1 cellular context compared by ENCODE assay signal in the genomic region with DNA sequence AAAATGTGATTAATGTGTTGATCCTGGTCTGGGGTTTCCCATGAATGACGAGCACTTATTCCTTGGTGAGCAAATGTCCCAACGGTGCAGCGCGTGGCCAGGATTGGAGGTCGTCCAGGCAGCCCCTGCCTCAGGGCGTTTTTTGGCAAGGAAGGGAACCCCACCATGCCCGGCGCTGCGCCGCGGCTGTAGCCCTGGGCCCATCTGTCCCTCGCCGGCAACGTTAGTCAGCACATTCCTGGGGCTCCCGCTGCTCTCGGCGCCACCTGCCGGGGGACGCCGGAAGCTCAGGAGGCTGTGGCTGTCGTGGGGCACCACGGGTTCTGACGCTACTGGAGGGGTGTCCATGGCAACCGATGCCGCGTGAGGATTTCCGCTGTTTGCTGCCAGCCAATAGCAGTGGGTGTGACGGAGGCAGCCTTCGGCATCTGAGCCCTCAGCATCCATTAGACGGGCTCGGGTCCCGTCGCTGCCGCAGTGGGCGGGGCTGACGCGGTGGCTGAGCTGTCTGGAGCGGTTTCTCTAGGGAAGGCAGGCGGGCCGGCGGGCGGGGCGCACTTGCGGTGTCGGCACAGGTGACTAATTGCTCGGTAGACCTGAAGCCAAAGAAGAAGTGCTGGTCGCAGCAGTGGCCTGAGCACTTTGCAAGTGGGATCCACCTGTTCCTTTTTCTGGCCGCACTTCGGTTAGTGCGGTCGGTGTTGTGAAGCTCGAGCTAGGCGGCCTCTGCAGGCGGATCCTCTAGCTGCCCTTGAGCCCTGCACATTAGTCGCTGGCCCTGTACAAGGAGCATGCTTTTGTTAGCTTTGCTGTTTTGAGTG.
TF ChIP-seq lines count a peak whose summit lies in the region.

No MANE protein-coding gene starts in this region.

TF ChIP-seq in K562, 482 proteins besides CTCF, POLR2A, EP300 and RAD21 (continued from another document and continues in another):
- TF ChIP-seq, protein P1, sequence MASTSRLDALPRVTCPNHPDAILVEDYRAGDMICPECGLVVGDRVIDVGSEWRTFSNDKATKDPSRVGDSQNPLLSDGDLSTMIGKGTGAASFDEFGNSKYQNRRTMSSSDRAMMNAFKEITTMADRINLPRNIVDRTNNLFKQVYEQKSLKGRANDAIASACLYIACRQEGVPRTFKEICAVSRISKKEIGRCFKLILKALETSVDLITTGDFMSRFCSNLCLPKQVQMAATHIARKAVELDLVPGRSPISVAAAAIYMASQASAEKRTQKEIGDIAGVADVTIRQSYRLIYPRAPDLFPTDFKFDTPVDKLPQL (IDR thresholded peaks at IDR 0.05; ENCODE audit: extremely low read depth, insufficient read length) = no peak
- TF ChIP-seq, protein P2, sequence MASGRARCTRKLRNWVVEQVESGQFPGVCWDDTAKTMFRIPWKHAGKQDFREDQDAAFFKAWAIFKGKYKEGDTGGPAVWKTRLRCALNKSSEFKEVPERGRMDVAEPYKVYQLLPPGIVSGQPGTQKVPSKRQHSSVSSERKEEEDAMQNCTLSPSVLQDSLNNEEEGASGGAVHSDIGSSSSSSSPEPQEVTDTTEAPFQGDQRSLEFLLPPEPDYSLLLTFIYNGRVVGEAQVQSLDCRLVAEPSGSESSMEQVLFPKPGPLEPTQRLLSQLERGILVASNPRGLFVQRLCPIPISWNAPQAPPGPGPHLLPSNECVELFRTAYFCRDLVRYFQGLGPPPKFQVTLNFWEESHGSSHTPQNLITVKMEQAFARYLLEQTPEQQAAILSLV (tag; IDR thresholded peaks at IDR 0.05) = no peak
- TF ChIP-seq MBD2 (IDR thresholded peaks at IDR 0.05; ENCODE audit: borderline replicate concordance, low read depth) (peak; percentile 40; the same call in 1 of the 2 replicates), C11orf30 (IDR thresholded peaks at IDR 0.05; ENCODE audit: low read depth) (peak; percentile 95), SETDB1 (IDR thresholded peaks at IDR 0.05; ENCODE audit: low read length) (peak; percentile 68), DDX20 (tag; IDR thresholded peaks at IDR 0.05; ENCODE audit: low read depth) (no peak), NFYB (IDR thresholded peaks at IDR 0.05; ENCODE audit: extremely low read depth, insufficient read length) (peak; percentile 71), MEIS2 (IDR thresholded peaks at IDR 0.05; ENCODE audit: partially characterized antibody) (peak; percentile 42), SMC3 (conservative IDR thresholded peaks at IDR 0.05; ENCODE audit: insufficient read depth, low read depth, low read length) (peak; percentile 84), SRSF3 (IDR thresholded peaks at IDR 0.05; ENCODE audit: insufficient read depth, low read length) (no peak), SMARCC2 (IDR thresholded peaks at IDR 0.05; ENCODE audit: low read depth) (0 out of 2 replicates have a peak, but pooled peaks have one; percentile 42), CTBP1 (IDR thresholded peaks at IDR 0.05; ENCODE audit: borderline replicate concordance) (peak; percentile 100), HNRNPL (IDR thresholded peaks at IDR 0.05; ENCODE audit: low read depth, low read length) (0 out of 2 replicates have a peak, but pooled peaks have one; percentile 44), KDM1A (IDR thresholded peaks at IDR 0.05) (peak; percentile 87 to 95), ZFP1 (CRISPR knock-in tag; IDR thresholded peaks at IDR 0.05) (no peak), POLR3A (IDR thresholded peaks at IDR 0.05; ENCODE audit: borderline replicate concordance, extremely low read depth, insufficient read depth, insufficient read length) (no peak), PHF21A (IDR thresholded peaks at IDR 0.05; ENCODE audit: borderline replicate concordance, low read depth) (peak; percentile 11; the same call in 1 of the 2 replicates), TARDBP (IDR thresholded peaks at IDR 0.05) (peak; percentile 95), SIN3A (IDR thresholded peaks at IDR 0.05; ENCODE audit: borderline replicate concordance in 2 of 2, control insufficient read depth in 1 of 2, low read depth in 2 of 2, low read length in 2 of 2) (peak; percentile 75 to 80; a peak in 2 of 4 replicates), TAF1 (IDR thresholded peaks at IDR 0.05; ENCODE audit: control insufficient read depth, extremely low read depth, insufficient read depth, low read length, severe bottlenecking) (peak; percentile 45), PHB2 (IDR thresholded peaks at IDR 0.05; ENCODE audit: low read depth) (no peak), HDAC6 (IDR thresholded peaks at IDR 0.05; ENCODE audit: low read depth, low read length) (no peak), RBM14 (IDR thresholded peaks at IDR 0.05; ENCODE audit: borderline replicate concordance, insufficient read depth, low read depth, low read length) (0 out of 2 replicates have a peak, but pooled peaks have one; percentile 87), JUND (IDR thresholded peaks at IDR 0.05; ENCODE audit: borderline replicate concordance, low read depth, low read length) (peak; percentile 71; the same call in 1 of the 2 replicates), JUND (tag; IDR thresholded peaks at IDR 0.05; ENCODE audit: borderline replicate concordance, low read depth, low read length) (peak; percentile 37; the same call in 1 of the 3 replicates), ZNF347 (CRISPR knock-in tag; IDR thresholded peaks at IDR 0.05; ENCODE audit: low read depth) (no peak), ZNF830 (CRISPR knock-in tag; IDR thresholded peaks at IDR 0.05) (no peak), KDM2B (CRISPR knock-in tag; IDR thresholded peaks at IDR 0.05) (peak; percentile 84), HCFC1 (IDR thresholded peaks at IDR 0.05; ENCODE audit: low read depth, low read length) (peak; percentile 55), ILF3 (IDR thresholded peaks at IDR 0.05; ENCODE audit: borderline replicate concordance) (no peak), ZNF12 (CRISPR knock-in tag; IDR thresholded peaks at IDR 0.05) (0 out of 2 replicates have a peak, but pooled peaks have one; percentile 45), NR2C2 (CRISPR knock-in tag; IDR thresholded peaks at IDR 0.05) (peak; percentile 77; the same call in 1 of the 2 replicates), NR2C2 (tag; IDR thresholded peaks at IDR 0.05) (no peak), PHF8 (IDR thresholded peaks at IDR 0.05; ENCODE audit: borderline replicate concordance, low read length) (peak; percentile 48; the same call in 1 of the 2 replicates), KLF16 (IDR thresholded peaks at IDR 0.05) (peak; percentile 55; the same call in 1 of the 2 replicates)
- TF ChIP-seq, protein P3, sequence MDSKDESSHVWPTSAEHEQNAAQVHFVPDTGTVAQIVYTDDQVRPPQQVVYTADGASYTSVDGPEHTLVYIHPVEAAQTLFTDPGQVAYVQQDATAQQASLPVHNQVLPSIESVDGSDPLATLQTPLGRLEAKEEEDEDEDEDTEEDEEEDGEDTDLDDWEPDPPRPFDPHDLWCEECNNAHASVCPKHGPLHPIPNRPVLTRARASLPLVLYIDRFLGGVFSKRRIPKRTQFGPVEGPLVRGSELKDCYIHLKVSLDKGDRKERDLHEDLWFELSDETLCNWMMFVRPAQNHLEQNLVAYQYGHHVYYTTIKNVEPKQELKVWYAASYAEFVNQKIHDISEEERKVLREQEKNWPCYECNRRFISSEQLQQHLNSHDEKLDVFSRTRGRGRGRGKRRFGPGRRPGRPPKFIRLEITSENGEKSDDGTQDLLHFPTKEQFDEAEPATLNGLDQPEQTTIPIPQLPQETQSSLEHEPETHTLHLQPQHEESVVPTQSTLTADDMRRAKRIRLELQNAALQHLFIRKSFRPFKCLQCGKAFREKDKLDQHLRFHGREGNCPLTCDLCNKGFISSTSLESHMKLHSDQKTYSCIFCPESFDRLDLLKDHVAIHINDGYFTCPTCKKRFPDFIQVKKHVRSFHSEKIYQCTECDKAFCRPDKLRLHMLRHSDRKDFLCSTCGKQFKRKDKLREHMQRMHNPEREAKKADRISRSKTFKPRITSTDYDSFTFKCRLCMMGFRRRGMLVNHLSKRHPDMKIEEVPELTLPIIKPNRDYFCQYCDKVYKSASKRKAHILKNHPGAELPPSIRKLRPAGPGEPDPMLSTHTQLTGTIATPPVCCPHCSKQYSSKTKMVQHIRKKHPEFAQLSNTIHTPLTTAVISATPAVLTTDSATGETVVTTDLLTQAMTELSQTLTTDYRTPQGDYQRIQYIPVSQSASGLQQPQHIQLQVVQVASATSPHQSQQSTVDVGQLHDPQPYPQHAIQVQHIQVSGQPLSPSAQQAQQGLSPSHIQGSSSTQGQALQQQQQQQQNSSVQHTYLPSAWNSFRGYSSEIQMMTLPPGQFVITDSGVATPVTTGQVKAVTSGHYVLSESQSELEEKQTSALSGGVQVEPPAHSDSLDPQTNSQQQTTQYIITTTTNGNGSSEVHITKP (IDR thresholded peaks at IDR 0.05; ENCODE audit: partially characterized antibody) = peak; percentile 84
- TF ChIP-seq, protein P4, sequence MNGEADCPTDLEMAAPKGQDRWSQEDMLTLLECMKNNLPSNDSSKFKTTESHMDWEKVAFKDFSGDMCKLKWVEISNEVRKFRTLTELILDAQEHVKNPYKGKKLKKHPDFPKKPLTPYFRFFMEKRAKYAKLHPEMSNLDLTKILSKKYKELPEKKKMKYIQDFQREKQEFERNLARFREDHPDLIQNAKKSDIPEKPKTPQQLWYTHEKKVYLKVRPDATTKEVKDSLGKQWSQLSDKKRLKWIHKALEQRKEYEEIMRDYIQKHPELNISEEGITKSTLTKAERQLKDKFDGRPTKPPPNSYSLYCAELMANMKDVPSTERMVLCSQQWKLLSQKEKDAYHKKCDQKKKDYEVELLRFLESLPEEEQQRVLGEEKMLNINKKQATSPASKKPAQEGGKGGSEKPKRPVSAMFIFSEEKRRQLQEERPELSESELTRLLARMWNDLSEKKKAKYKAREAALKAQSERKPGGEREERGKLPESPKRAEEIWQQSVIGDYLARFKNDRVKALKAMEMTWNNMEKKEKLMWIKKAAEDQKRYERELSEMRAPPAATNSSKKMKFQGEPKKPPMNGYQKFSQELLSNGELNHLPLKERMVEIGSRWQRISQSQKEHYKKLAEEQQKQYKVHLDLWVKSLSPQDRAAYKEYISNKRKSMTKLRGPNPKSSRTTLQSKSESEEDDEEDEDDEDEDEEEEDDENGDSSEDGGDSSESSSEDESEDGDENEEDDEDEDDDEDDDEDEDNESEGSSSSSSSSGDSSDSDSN (IDR thresholded peaks at IDR 0.05; ENCODE audit: borderline replicate concordance in 1 of 2, low read depth in 2 of 2, low read length in 2 of 2) = peak in 1 of 2 experiments; percentile 48; a peak in 1 of 4 replicates
- TF ChIP-seq, protein P5, sequence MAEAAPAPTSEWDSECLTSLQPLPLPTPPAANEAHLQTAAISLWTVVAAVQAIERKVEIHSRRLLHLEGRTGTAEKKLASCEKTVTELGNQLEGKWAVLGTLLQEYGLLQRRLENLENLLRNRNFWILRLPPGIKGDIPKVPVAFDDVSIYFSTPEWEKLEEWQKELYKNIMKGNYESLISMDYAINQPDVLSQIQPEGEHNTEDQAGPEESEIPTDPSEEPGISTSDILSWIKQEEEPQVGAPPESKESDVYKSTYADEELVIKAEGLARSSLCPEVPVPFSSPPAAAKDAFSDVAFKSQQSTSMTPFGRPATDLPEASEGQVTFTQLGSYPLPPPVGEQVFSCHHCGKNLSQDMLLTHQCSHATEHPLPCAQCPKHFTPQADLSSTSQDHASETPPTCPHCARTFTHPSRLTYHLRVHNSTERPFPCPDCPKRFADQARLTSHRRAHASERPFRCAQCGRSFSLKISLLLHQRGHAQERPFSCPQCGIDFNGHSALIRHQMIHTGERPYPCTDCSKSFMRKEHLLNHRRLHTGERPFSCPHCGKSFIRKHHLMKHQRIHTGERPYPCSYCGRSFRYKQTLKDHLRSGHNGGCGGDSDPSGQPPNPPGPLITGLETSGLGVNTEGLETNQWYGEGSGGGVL (CRISPR knock-in tag; IDR thresholded peaks at IDR 0.05) = no peak
- TF ChIP-seq, protein P6, sequence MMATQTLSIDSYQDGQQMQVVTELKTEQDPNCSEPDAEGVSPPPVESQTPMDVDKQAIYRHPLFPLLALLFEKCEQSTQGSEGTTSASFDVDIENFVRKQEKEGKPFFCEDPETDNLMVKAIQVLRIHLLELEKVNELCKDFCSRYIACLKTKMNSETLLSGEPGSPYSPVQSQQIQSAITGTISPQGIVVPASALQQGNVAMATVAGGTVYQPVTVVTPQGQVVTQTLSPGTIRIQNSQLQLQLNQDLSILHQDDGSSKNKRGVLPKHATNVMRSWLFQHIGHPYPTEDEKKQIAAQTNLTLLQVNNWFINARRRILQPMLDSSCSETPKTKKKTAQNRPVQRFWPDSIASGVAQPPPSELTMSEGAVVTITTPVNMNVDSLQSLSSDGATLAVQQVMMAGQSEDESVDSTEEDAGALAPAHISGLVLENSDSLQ (IDR thresholded peaks at IDR 0.05) = peak; percentile 64
- TF ChIP-seq, protein P7, sequence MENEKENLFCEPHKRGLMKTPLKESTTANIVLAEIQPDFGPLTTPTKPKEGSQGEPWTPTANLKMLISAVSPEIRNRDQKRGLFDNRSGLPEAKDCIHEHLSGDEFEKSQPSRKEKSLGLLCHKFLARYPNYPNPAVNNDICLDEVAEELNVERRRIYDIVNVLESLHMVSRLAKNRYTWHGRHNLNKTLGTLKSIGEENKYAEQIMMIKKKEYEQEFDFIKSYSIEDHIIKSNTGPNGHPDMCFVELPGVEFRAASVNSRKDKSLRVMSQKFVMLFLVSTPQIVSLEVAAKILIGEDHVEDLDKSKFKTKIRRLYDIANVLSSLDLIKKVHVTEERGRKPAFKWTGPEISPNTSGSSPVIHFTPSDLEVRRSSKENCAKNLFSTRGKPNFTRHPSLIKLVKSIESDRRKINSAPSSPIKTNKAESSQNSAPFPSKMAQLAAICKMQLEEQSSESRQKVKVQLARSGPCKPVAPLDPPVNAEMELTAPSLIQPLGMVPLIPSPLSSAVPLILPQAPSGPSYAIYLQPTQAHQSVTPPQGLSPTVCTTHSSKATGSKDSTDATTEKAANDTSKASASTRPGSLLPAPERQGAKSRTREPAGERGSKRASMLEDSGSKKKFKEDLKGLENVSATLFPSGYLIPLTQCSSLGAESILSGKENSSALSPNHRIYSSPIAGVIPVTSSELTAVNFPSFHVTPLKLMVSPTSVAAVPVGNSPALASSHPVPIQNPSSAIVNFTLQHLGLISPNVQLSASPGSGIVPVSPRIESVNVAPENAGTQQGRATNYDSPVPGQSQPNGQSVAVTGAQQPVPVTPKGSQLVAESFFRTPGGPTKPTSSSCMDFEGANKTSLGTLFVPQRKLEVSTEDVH (IDR thresholded peaks at IDR 0.05; ENCODE audit: low read depth, partially characterized antibody) = peak; percentile 56
